In the genomic region with DNA sequence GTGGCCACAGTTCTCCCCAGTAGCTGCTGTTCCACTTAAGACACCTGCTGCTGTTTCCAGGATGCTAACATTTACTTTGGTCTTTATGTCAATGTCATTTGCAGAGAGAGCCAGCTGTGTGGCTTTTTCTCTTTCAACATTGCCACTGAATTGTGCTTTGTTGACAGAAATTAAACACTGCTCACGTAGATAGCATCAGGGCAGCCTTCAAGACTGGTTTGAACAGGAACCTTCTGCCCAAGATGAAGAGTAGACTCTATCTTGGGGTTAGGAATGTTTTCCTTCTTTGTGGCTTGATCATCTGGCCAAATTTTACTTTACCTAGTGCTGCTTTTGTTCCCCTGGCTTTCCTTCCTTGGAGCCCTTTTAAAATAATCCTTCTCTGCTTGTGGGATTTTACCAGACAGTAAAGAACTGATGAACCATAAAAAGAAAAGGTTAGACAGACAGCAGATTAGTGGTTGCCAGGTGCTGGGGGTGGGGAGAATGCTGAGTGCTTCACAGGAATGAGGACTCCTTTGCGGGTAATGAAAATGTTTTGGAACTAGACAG, we compare ENCODE assay signal across 10 cellular contexts. TPM values are rescaled to one million over a fixed set of nuclear protein-coding genes. Genes with fewer than 3 reads are reported as not detected.
DNase-seq lines count a peak whose midpoint lies in the region; ATAC-seq lines count a peak whose summit lies in the region.
"Had no signal": no experiment of that assay in that cellular context is flagged by ENCODE, and none has a peak within 500 bp of the region (broad histone marks: within the 10 kb centered on the region; RNA-seq: fewer than 3 reads in every experiment).

No MANE protein-coding gene starts in this region.

- DNase-seq in activated CD4-positive, alpha-beta T cell treated with anti-CD3 and anti-CD28 coated beads, Interleukin-2, amount 10 ng/mL, durations not matched to agents 24 days and 14 days, result peak; percentile 87
- no peak for DNase-seq in activated CD4-positive, alpha-beta T cell treated with anti-CD3 and anti-CD28 coated beads for 1 hour
- DNase-seq in NCI-H2227 treated with DMSO at 0.1 percent for 48 hours (lab: John Stamatoyannopoulos, UW) (peak; percentile 43), occipital lobe (lab: John Stamatoyannopoulos, UW) (no peak)
- DNase-seq in stimulated activated CD4-positive, alpha-beta T cell treated with anti-CD3 and anti-CD28 coated beads, Interleukin-4, amount 100 ng/mL, for 1 hour, result no peak
- DNase-seq: activated T-cell treated with anti-CD3 and anti-CD28 coated beads, Interleukin-2, amount 50 U/mL, for 48 hours had no signal

- peaks cover 34% of the 10 kb centered on the region for H3K36me3 Mint-ChIP-seq in activated CD4-positive, alpha-beta T cell treated with anti-CD3 and anti-CD28 coated beads, Interleukin-2, amount 10 ng/mL, durations not matched to agents 24 days and 14 days (ENCODE audit: low read depth)
- H3K36me3 Mint-ChIP-seq in stimulated activated memory B cell treated with anti-CD40 and anti-IgM and Interleukin-4, amounts not matched to agents 10 μg/mL and 1 μg/mL and 100 μg/mL, for 72 hours, result peaks cover 14% of the 10 kb centered on the region

- 54 to 76% methylated on average over 2 of the region's 2 CpGs for WGBS in ectodermal cell, 2 experiments

- H3K9me3 ChIP-seq in ectodermal cell (ENCODE audit: control insufficient read depth, low read length), result no peaks in the 10 kb centered on the region

- H3K27me3 Mint-ChIP-seq in activated CD4-positive, alpha-beta T cell treated with anti-CD3 and anti-CD28 coated beads, Interleukin-2, amount 10 ng/mL, durations not matched to agents 24 days and 14 days, result no peaks in the 10 kb centered on the region
- H3K27me3 Mint-ChIP-seq in stimulated activated memory B cell treated with anti-CD40 and anti-IgM and Interleukin-4, amounts not matched to agents 10 μg/mL and 1 μg/mL and 100 μg/mL, for 72 hours, result no peaks in the 10 kb centered on the region

- no peak overlapping the region for H3K4me3 ChIP-seq in ectodermal cell (ENCODE audit: insufficient read depth, low read depth, low read length)
- H3K4me3 ChIP-seq: skin epidermis had no signal

- peak overlapping the region; percentile 84 for H3K27ac Mint-ChIP-seq in activated CD4-positive, alpha-beta T cell treated with anti-CD3 and anti-CD28 coated beads, Interleukin-2, amount 10 ng/mL, durations not matched to agents 24 days and 14 days
- H3K27ac Mint-ChIP-seq in stimulated activated memory B cell treated with anti-CD40 and anti-IgM and Interleukin-4, amounts not matched to agents 10 μg/mL and 1 μg/mL and 100 μg/mL, for 72 hours, result peak overlapping the region; percentile 68

- intact Hi-C loops in activated CD4-positive, alpha-beta T cell treated with anti-CD3 and anti-CD28 coated beads, Interleukin-2, amount 10 ng/mL, durations not matched to agents 24 days and 14 days (cut with micrococcal nuclease), result no loop called here

- ATAC-seq in stimulated activated memory B cell treated with anti-CD40 and anti-IgM and Interleukin-4, amounts not matched to agents 10 μg/mL and 1 μg/mL and 100 μg/mL, for 72 hours, result peak; percentile 74
- ATAC-seq in HG03571 (IDR thresholded peaks at IDR 0.05; ENCODE audit: unreplicated experiment), result no peak

- H3K4me1 Mint-ChIP-seq in activated CD4-positive, alpha-beta T cell treated with anti-CD3 and anti-CD28 coated beads, Interleukin-2, amount 10 ng/mL, durations not matched to agents 24 days and 14 days, result peaks cover 55% of the 10 kb centered on the region
- H3K4me1 Mint-ChIP-seq in stimulated activated memory B cell treated with anti-CD40 and anti-IgM and Interleukin-4, amounts not matched to agents 10 μg/mL and 1 μg/mL and 100 μg/mL, for 72 hours, result peaks cover 12% of the 10 kb centered on the region

- H3K27ac ChIP-seq in ectodermal cell (ENCODE audit: insufficient read depth, low read depth, low read length, poor library complexity, severe bottlenecking), result peak overlapping the region; percentile 87

- H3K4me3 Mint-ChIP-seq in activated CD4-positive, alpha-beta T cell treated with anti-CD3 and anti-CD28 coated beads, Interleukin-2, amount 10 ng/mL, durations not matched to agents 24 days and 14 days, result peak overlapping the region; percentile 42
- H3K4me3 Mint-ChIP-seq in stimulated activated memory B cell treated with anti-CD40 and anti-IgM and Interleukin-4, amounts not matched to agents 10 μg/mL and 1 μg/mL and 100 μg/mL, for 72 hours, result peak overlapping the region; percentile 9

- H3K27me3 ChIP-seq in ectodermal cell (ENCODE audit: control insufficient read depth, insufficient read depth, low read length, poor library complexity, severe bottlenecking), result no peaks in the 10 kb centered on the region

- no peaks in the 10 kb centered on the region for H3K9me3 Mint-ChIP-seq in activated CD4-positive, alpha-beta T cell treated with anti-CD3 and anti-CD28 coated beads, Interleukin-2, amount 10 ng/mL, durations not matched to agents 24 days and 14 days
- no peaks in the 10 kb centered on the region for H3K9me3 Mint-ChIP-seq in stimulated activated memory B cell treated with anti-CD40 and anti-IgM and Interleukin-4, amounts not matched to agents 10 μg/mL and 1 μg/mL and 100 μg/mL, for 72 hours

- peaks cover 13% of the 10 kb centered on the region for H3K4me1 ChIP-seq in ectodermal cell (ENCODE audit: control insufficient read depth, insufficient read depth, low read length)

- no peaks in the 10 kb centered on the region for H3K36me3 ChIP-seq in ectodermal cell (ENCODE audit: control insufficient read depth, insufficient read depth, low read length)

RNA-seq across cellular contexts. Expression of a gene that starts 22.6 kb away (rescaled TPM):
- 133 and 135 TPM in 2 replicates for total RNA-seq in activated CD4-positive, alpha-beta T cell treated with anti-CD3 and anti-CD28 coated beads, Interleukin-2, amount 10 ng/mL, durations not matched to agents 24 days and 14 days
- polyA plus RNA-seq in ectodermal cell (2013, experiment 1 of 4), result 69.1 TPM
- 66.3 TPM for polyA plus RNA-seq in ectodermal cell (2013, experiment 2 of 4)
- 67.3 TPM for polyA plus RNA-seq in ectodermal cell (2013, experiment 3 of 4)
- polyA plus RNA-seq in ectodermal cell (2013, experiment 4 of 4), result 73.2 TPM
- 41.3 TPM for total RNA-seq in occipital lobe

RNA-seq across cellular contexts. Expression of a gene that starts 50.5 kb away (rescaled TPM):
- 41.2 and 47.7 TPM in 2 replicates for total RNA-seq in activated CD4-positive, alpha-beta T cell treated with anti-CD3 and anti-CD28 coated beads, Interleukin-2, amount 10 ng/mL, durations not matched to agents 24 days and 14 days
- 53.1 TPM for polyA plus RNA-seq in ectodermal cell (2013, experiment 1 of 4)
- polyA plus RNA-seq in ectodermal cell (2013, experiment 2 of 4), result 43.8 TPM
- 35.9 TPM for polyA plus RNA-seq in ectodermal cell (2013, experiment 3 of 4)
- 37.1 TPM for polyA plus RNA-seq in ectodermal cell (2013, experiment 4 of 4)
- total RNA-seq in occipital lobe, result 28.9 TPM

Comparison
In these comparisons a context has a peak if more than half of its experiments do, and no peak if none do; other contexts are left out.
1. DNase-seq: peak in activated CD4-positive, alpha-beta T cell treated with anti-CD3 and anti-CD28 coated beads, Interleukin-2, amount 10 ng/mL, durations not matched to agents 24 days and 14 days (single experiment) and NCI-H2227 treated with DMSO at 0.1 percent for 48 hours (single experiment); none in activated CD4-positive, alpha-beta T cell treated with anti-CD3 and anti-CD28 coated beads for 1 hour (single experiment), occipital lobe (single experiment) and stimulated activated CD4-positive, alpha-beta T cell treated with anti-CD3 and anti-CD28 coated beads, Interleukin-4, amount 100 ng/mL, for 1 hour (single experiment).